ENCODE assay signal across 17 cellular contexts in genomic region chr14:88016768-88017167, GRCh38. TPM values are rescaled to one million over a fixed set of nuclear protein-coding genes. Genes with fewer than 3 reads are reported as not detected.
"Had no signal": no experiment of that assay in that cellular context is flagged by ENCODE, and none has a peak within 500 bp of the region (broad histone marks: within the 10 kb centered on the region; RNA-seq: fewer than 3 reads in every experiment).

No MANE protein-coding gene starts in this region.

- H3K4me3 Mint-ChIP-seq: activated naive CD4-positive, alpha-beta T cell treated with anti-CD3 and anti-CD28 coated beads, Interleukin-2, amount 50 U/mL, for 24 hours; dendritic cell treated with granulocyte-macrophage colony-stimulating factor and Interleukin-4, amounts not matched to agents 40 ng/mL and 50 ng/mL, for 4 days; neural crest cell had no signal

- H3K27me3 Mint-ChIP-seq: activated naive CD4-positive, alpha-beta T cell treated with anti-CD3 and anti-CD28 coated beads, Interleukin-2, amount 50 U/mL, for 24 hours; dendritic cell treated with granulocyte-macrophage colony-stimulating factor and Interleukin-4, amounts not matched to agents 40 ng/mL and 50 ng/mL, for 4 days had no signal

- H3K9me3 ChIP-seq: esophagus squamous epithelium, lower lobe of right lung, prostate gland, thoracic aorta, upper lobe of left lung had no signal

- DNase-seq: activated CD4-positive, alpha-beta T cell treated with anti-CD3 and anti-CD28 coated beads, Interleukin-2, amount 50 U/mL, for 4 hours; activated CD4-positive, CD25-positive, alpha-beta regulatory T cell treated with anti-CD3 and anti-CD28 coated beads, Interleukin-2, amount 50 U/mL, for 72 hours; activated effector memory CD4-positive, alpha-beta T cell treated with anti-CD3 and anti-CD28 coated beads, Interleukin-2, amount 50 U/mL, for 16 hours; effector CD8-positive, alpha-beta T cell; esophagus squamous epithelium; islet precursor cell; lower lobe of right lung; midbrain; right cardiac atrium; stimulated activated CD4-positive, alpha-beta T cell treated with anti-CD3 and anti-CD28 coated beads, Interleukin-15, amount 100 ng/mL, for 24 hours; stimulated activated CD4-positive, alpha-beta T cell treated with anti-CD3 and anti-CD28 coated beads, Interleukin-2, amount 100 ng/mL, for 48 hours; upper lobe of left lung had no signal

- H3K27ac Mint-ChIP-seq: activated naive CD4-positive, alpha-beta T cell treated with anti-CD3 and anti-CD28 coated beads, Interleukin-2, amount 50 U/mL, for 24 hours had no signal

- ATAC-seq: lower lobe of right lung, right cardiac atrium had no signal

RNA-seq across cellular contexts. Expression of gene GPR65, which starts 11.8 kb away (rescaled TPM):
- total RNA-seq: neural crest cell had no signal
